In genomic region chr9:97516111-97516510, GRCh38 we compare ENCODE assay signal across 1 cellular context.
TF ChIP-seq lines count a peak whose summit lies in the region.

No MANE protein-coding gene starts in this region.

TF ChIP-seq in HepG2, 621 proteins besides CTCF, POLR2A, EP300 and RAD21:
- TF ChIP-seq ERF (CRISPR knock-in tag; IDR thresholded peaks at IDR 0.05) (no peak), RAD51 (IDR thresholded peaks at IDR 0.05; ENCODE audit: borderline replicate concordance) (no peak), ZNF615 (CRISPR knock-in tag; IDR thresholded peaks at IDR 0.05; ENCODE audit: borderline replicate concordance) (no peak), YEATS2 (CRISPR knock-in tag; IDR thresholded peaks at IDR 0.05; ENCODE audit: borderline replicate concordance) (no peak), ZNF180 (CRISPR knock-in tag; IDR thresholded peaks at IDR 0.05; ENCODE audit: borderline replicate concordance, low read depth) (no peak), TBP (CRISPR knock-in tag; IDR thresholded peaks at IDR 0.05) (no peak)
